ENCODE assay signal across 8 cellular contexts in genomic region chr9:21802418-21803000, GRCh38. TPM values are rescaled to one million over a fixed set of nuclear protein-coding genes. Genes with fewer than 3 reads are reported as not detected.
DNase-seq lines count a peak whose midpoint lies in the region; ATAC-seq and TF ChIP-seq lines count a peak whose summit lies in the region.

TSS of gene MTAP (plus strand) at chr9:21802636. CDS start at chr9:21802749, 113 bp downstream.

- DNase-seq in AG09309 (ENCODE audit: low read depth) (no peak), NCI-H460 (ENCODE audit: extremely low read depth, low read depth) (peak; percentile 74), lower lobe of right lung (peak; percentile 93)
- peak; percentile 83 to 87 for DNase-seq in activated CD4-positive, alpha-beta T cell treated with anti-CD3 and anti-CD28 coated beads, Interleukin-2, amount 50 U/mL, for 48 hours
- DNase-seq in effector CD4-positive, alpha-beta T cell = peak; percentile 56
- peak; percentile 60 to 76 for DNase-seq in stimulated activated CD4-positive, alpha-beta T cell treated with anti-CD3 and anti-CD28 coated beads, Interleukin-4, amount 100 ng/mL, for 48 hours (ENCODE audit: low read depth in 2 of 2)

- TF ChIP-seq CTCF in AG09309 (IDR thresholded peaks at IDR 0.05; ENCODE audit: control insufficient read depth, insufficient read depth, low read depth, low read length, missing control alignments) = no peak
- no peak for TF ChIP-seq CTCF in lower lobe of right lung (IDR thresholded peaks at IDR 0.05)

- peak within 1 kb of the TSS; percentile 62 for H3K4me3 ChIP-seq in AG09309 (ENCODE audit: control insufficient read depth, low read depth, low read length)
- H3K4me3 ChIP-seq in lower lobe of right lung = peak within 1 kb of the TSS; percentile 92

- H3K27ac ChIP-seq in lower lobe of right lung = peak within 1 kb of the TSS; percentile 87

- no peaks in the 10 kb centered on the region for H3K27me3 ChIP-seq in lower lobe of right lung (ENCODE audit: low read depth)

- no peaks in the 10 kb centered on the region for H3K9me3 ChIP-seq in lower lobe of right lung

- ATAC-seq in GM19025 (IDR thresholded peaks at IDR 0.05; ENCODE audit: low read depth, unreplicated experiment) (peak; percentile 87), HG03342 (IDR thresholded peaks at IDR 0.05; ENCODE audit: unreplicated experiment) (peak; percentile 83), lower lobe of right lung (peak; percentile 97 to 98)

- H3K4me1 ChIP-seq in lower lobe of right lung = peaks cover 26% of the 10 kb centered on the region

- no peaks in the 10 kb centered on the region for H3K36me3 ChIP-seq in lower lobe of right lung

- intact Hi-C loops in lower lobe of right lung (cut with DNase I) = loop anchor here (10.0 kb wide), 1 partner anchor 468 kb away; the partner anchor contains the start of gene KLHL9

RNA-seq across cellular contexts. Expression of gene MTAP, which starts in this region (rescaled TPM):
- total RNA-seq in NCI-H460 (2014; rRNA removed; shearing (Covaris generic)) = 43.7 and 55.3 TPM in 2 replicates
- 36.2 and 128 TPM in 2 replicates for polyA plus RNA-seq in NCI-H460 (2014; cell fraction: nucleus; rRNA removed)
- 35.2 TPM for total RNA-seq in lower lobe of right lung
